Comparison of ENCODE assay signal across 1 cellular context in genomic region chr14:34920339-34920738, GRCh38.
TF ChIP-seq lines count a peak whose summit lies in the region.

No MANE protein-coding gene starts in this region.

TF ChIP-seq in HepG2, 621 proteins besides CTCF, POLR2A, EP300 and RAD21:
- 0 out of 2 replicates have a peak, but pooled peaks have one; percentile 21 for TF ChIP-seq FOXK2 (IDR thresholded peaks at IDR 0.05)
- no peak for TF ChIP-seq NCOA1 (CRISPR knock-in tag; IDR thresholded peaks at IDR 0.05)
